ENCODE assay signal across 32 cellular contexts in genomic region chr9:19027825-19028224, GRCh38. TPM values are rescaled to one million over a fixed set of nuclear protein-coding genes. Genes with fewer than 3 reads are reported as not detected.
"Had no signal": no experiment of that assay in that cellular context is flagged by ENCODE, and none has a peak within 500 bp of the region (broad histone marks: within the 10 kb centered on the region; RNA-seq: fewer than 3 reads in every experiment).

No MANE protein-coding gene starts in this region.

- H3K36me3 ChIP-seq: ascending aorta, cardiac muscle cell had no signal

- ATAC-seq: activated CD4-positive, alpha-beta T cell treated with anti-CD3 and anti-CD28 coated beads for 36 hours; activated CD4-positive, CD25-positive, alpha-beta regulatory T cell treated with anti-CD3 and anti-CD28 coated beads, Interleukin-2, amount 50 U/mL, for 24 hours; activated CD8-positive, alpha-beta memory T cell treated with anti-CD3 and anti-CD28 coated beads, Interleukin-2, amount 10 ng/mL, durations not matched to agents 7 days and 5 days; activated CD8-positive, alpha-beta T cell treated with anti-CD3 and anti-CD28 coated beads, Interleukin-2, amount 10 ng/mL, durations not matched to agents 7 days and 5 days; activated naive CD8-positive, alpha-beta T cell treated with anti-CD3 and anti-CD28 coated beads, Interleukin-2, amount 50 U/mL, for 24 hours had no signal

- H3K4me3 ChIP-seq: ascending aorta, cardiac muscle cell had no signal

- H3K9me3 ChIP-seq: ascending aorta had no signal

- H3K27me3 ChIP-seq: ascending aorta, cardiac muscle cell had no signal

- H3K27ac ChIP-seq: ascending aorta, cardiac muscle cell, VCaP had no signal

- FAIRE-seq: bronchial epithelial cell, TTC549 had no signal

- DNase-seq: activated B cell treated with CpG ODN at 0.5 μM for 24 hours; activated CD4-positive, alpha-beta memory T cell treated with anti-CD3 and anti-CD28 coated beads, Interleukin-2, amount 10 ng/mL, durations not matched to agents 7 days and 5 days; activated CD4-positive, alpha-beta T cell treated with anti-CD3 and anti-CD28 coated beads for 1 hour; activated CD4-positive, alpha-beta T cell treated with anti-CD3 and anti-CD28 coated beads for 36 hours; activated CD4-positive, alpha-beta T cell treated with anti-CD3 and anti-CD28 coated beads for 48 hours; activated CD4-positive, alpha-beta T cell treated with anti-CD3 and anti-CD28 coated beads, Interleukin-2, amount 10 ng/mL, durations not matched to agents 7 days and 5 days; activated CD4-positive, alpha-beta T cell treated with anti-CD3 and anti-CD28 coated beads, Interleukin-2, amount 50 U/mL, for 48 hours; activated CD8-positive, alpha-beta memory T cell treated with anti-CD3 and anti-CD28 coated beads for 24 hours; activated CD8-positive, alpha-beta memory T cell treated with anti-CD3 and anti-CD28 coated beads, Interleukin-2, amount 10 ng/mL, durations not matched to agents 7 days and 5 days; activated CD8-positive, alpha-beta memory T cell treated with anti-CD3 and anti-CD28 coated beads, Interleukin-2, amount 50 U/mL, for 48 hours; activated CD8-positive, alpha-beta T cell treated with anti-CD3 and anti-CD28 coated beads, Interleukin-2, amount 10 ng/mL, durations not matched to agents 7 days and 5 days; activated effector memory CD4-positive, alpha-beta T cell treated with Interleukin-2 at 50 U/mL for 16 hours; activated gamma-delta T cell; activated naive CD4-positive, alpha-beta T cell treated with anti-CD3 and anti-CD28 coated beads, Interleukin-2, amount 10 ng/mL, durations not matched to agents 7 days and 5 days; activated naive CD4-positive, alpha-beta T cell treated with Interleukin-2 at 50 U/mL for 16 hours; activated naive CD8-positive, alpha-beta T cell treated with anti-CD3 and anti-CD28 coated beads, Interleukin-2, amount 10 ng/mL, durations not matched to agents 7 days and 5 days; activated naive CD8-positive, alpha-beta T cell treated with anti-CD3 and anti-CD28 coated beads, Interleukin-2, amount 50 U/mL, for 24 hours; activated T-cell treated with anti-CD3 and anti-CD28 coated beads, Interleukin-2, amount 50 U/mL, for 24 hours; activated T-cell treated with anti-CD3 and anti-CD28 coated beads, Interleukin-2, amount 50 U/mL, for 48 hours; amygdala; anterior cingulate cortex; caudate nucleus; T-helper 1 cell; T-helper 2 cell; T-helper 9 cell had no signal

RNA-seq across cellular contexts. Expression of gene SAXO1, which starts 5.2 kb away (rescaled TPM):
- total RNA-seq: activated CD4-positive, alpha-beta memory T cell treated with anti-CD3 and anti-CD28 coated beads, Interleukin-2, amount 10 ng/mL, durations not matched to agents 7 days and 5 days; activated T-helper 2 cell treated with anti-CD3 and anti-CD28 coated beads, Interferon-gamma antibody, Interleukin-2, Interleukin-4, amounts not matched to agents 10 μg/mL and 5 μg/mL and 100 μg/mL, durations not matched to agents 14 hours and 24 hours and 36 hours; bronchial epithelial cell had no signal
